7 cellular contexts compared by ENCODE assay signal in the genomic region with DNA sequence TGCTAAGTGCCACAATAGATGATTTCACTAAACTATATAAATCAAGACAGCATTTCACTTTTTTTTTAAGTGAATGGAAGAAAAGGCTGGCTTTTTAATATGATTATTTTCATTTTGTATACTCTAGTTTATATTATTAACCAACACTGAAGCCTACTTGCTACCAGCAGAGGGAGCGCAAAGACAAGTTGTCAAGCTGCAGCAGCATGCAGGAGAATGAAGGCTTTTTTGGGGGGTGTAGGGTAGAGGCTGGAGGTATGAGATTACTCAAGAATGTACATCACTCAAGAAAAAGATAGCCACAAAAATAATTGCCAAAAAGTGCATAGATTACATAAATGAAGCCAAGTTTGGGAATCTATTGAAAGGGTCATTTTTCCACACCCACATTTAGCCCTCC.
DNase-seq lines count a peak whose midpoint lies in the region; ATAC-seq and TF ChIP-seq lines count a peak whose summit lies in the region.

No MANE protein-coding gene starts in this region.

- no peak overlapping the region for H3K4me3 ChIP-seq in GM06990 (replicated peaks; ENCODE audit: low read depth, low read length)

- H3K36me3 Mint-ChIP-seq in MCF 10A (ENCODE audit: insufficient read depth, unreplicated experiment) (no peaks in the 10 kb centered on the region), neural crest cell (ENCODE audit: low read depth) (no peaks in the 10 kb centered on the region)
- H3K36me3 Mint-ChIP-seq in activated T-cell treated with anti-CD3 and anti-CD28 coated beads, Interleukin-2, amount 50 U/mL, for 4 hours (ENCODE audit: insufficient read depth): no peaks in the 10 kb centered on the region

- H3K27ac Mint-ChIP-seq in MCF 10A (ENCODE audit: low read depth, unreplicated experiment) (no peak overlapping the region), neural crest cell (ENCODE audit: unreplicated experiment) (no peak overlapping the region)

- no peaks in the 10 kb centered on the region for H3K36me3 ChIP-seq in GM06990 (ENCODE audit: control insufficient read depth, insufficient read depth, low read length)

- POLR2A ChIA-PET in MCF 10A (lab: Yijun Ruan, JAX): interaction anchor here (0.7 to 1.0 kb wide), 2 partner anchors 526 to 556 kb away, joined by 3 read pairs; no protein-coding TSS in a partner anchor

- in situ Hi-C loops in KBM-7 (cut with MboI; ENCODE audit: low pct_unique_long_range_greater_than_20kb, low sequenced_read_pairs): no loop called here

- H3K27me3 Mint-ChIP-seq in MCF 10A (ENCODE audit: insufficient read depth, unreplicated experiment) (peaks cover 19% of the 10 kb centered on the region), neural crest cell (ENCODE audit: low read depth) (peaks cover 7% of the 10 kb centered on the region)
- H3K27me3 Mint-ChIP-seq in activated T-cell treated with anti-CD3 and anti-CD28 coated beads, Interleukin-2, amount 50 U/mL, for 4 hours (ENCODE audit: low read depth): no peaks in the 10 kb centered on the region

- BruUV-seq in MCF 10A (replicated peaks; lab: Mats Ljungman, UMichigan): no TSS peak

- peak; percentile 64 for TF ChIP-seq CTCF in GM06990 (IDR thresholded peaks at IDR 0.05; ENCODE audit: insufficient read depth, low read length, poor library complexity, severe bottlenecking)
- TF ChIP-seq CTCF in MCF 10A (IDR thresholded peaks at IDR 0.05; ENCODE audit: unreplicated experiment): peak; percentile 48
- peak; percentile 77 for TF ChIP-seq CTCF in neural crest cell (conservative IDR thresholded peaks at IDR 0.05)

- intact Hi-C loops in MCF 10A (cut with micrococcal nuclease): loop anchor here (1.0 kb wide), 1 partner anchor 553 kb away; no protein-coding TSS in a partner anchor

- CTCF ChIA-PET in MCF 10A (lab: Yijun Ruan, JAX): interaction anchor here (0.5 to 4.4 kb wide), 14 partner anchors 8 to 1583 kb away, joined by 3 to 21 read pairs (median 4); partner anchors contain the start of gene FGF13

- no peaks in the 10 kb centered on the region for H3K27me3 ChIP-seq in GM06990 (replicated peaks; ENCODE audit: control insufficient read depth, insufficient read depth, low read length)

- H3K4me3 Mint-ChIP-seq in MCF 10A (ENCODE audit: unreplicated experiment) (no peak overlapping the region), neural crest cell (no peak overlapping the region)
- H3K4me3 Mint-ChIP-seq in activated T-cell treated with anti-CD3 and anti-CD28 coated beads, Interleukin-2, amount 50 U/mL, for 4 hours: no peak overlapping the region

- ATAC-seq in activated T-cell treated with anti-CD3 and anti-CD28 coated beads, Interleukin-2, amount 50 U/mL, for 4 hours: no peak

- H3K9me3 Mint-ChIP-seq in MCF 10A (ENCODE audit: unreplicated experiment) (no peaks in the 10 kb centered on the region), neural crest cell (peaks cover 4% of the 10 kb centered on the region)
- H3K9me3 Mint-ChIP-seq in activated T-cell treated with anti-CD3 and anti-CD28 coated beads, Interleukin-2, amount 50 U/mL, for 4 hours: no peaks in the 10 kb centered on the region

- no peak for DNase-seq in GM06990 (ENCODE audit: extremely low read depth, insufficient read length)
- peak; percentile 11 for DNase-seq in KBM-7
- DNase-seq in MCF 10A (ENCODE audit: unreplicated experiment): peak; percentile 43
- peak; percentile 30 for DNase-seq in neural crest cell (ENCODE audit: low read depth, low spot score)
- no peak for DNase-seq in activated T-cell treated with anti-CD3 and anti-CD28 coated beads, Interleukin-2, amount 50 U/mL, for 1 hour
- no peak for DNase-seq in HPDE6-E6E7 (ENCODE audit: extremely low spot score)
- no peak for DNase-seq in activated T-cell treated with anti-CD3 and anti-CD28 coated beads, Interleukin-2, amount 50 U/mL, for 4 hours

- no peaks in the 10 kb centered on the region for H3K4me1 Mint-ChIP-seq in MCF 10A (ENCODE audit: insufficient read depth, unreplicated experiment)
- no peaks in the 10 kb centered on the region for H3K4me1 Mint-ChIP-seq in neural crest cell
- H3K4me1 Mint-ChIP-seq in activated T-cell treated with anti-CD3 and anti-CD28 coated beads, Interleukin-2, amount 50 U/mL, for 4 hours (ENCODE audit: low read depth): no peaks in the 10 kb centered on the region

Comparison
In these comparisons a context has a peak if more than half of its experiments do, and no peak if none do; other contexts are left out.
1. DNase-seq: peak in KBM-7 (single experiment), MCF 10A (single experiment) and neural crest cell (single experiment); none in GM06990 (single experiment), activated T-cell treated with anti-CD3 and anti-CD28 coated beads, Interleukin-2, amount 50 U/mL, for 1 hour (single experiment), HPDE6-E6E7 (single experiment) and activated T-cell treated with anti-CD3 and anti-CD28 coated beads, Interleukin-2, amount 50 U/mL, for 4 hours (single experiment).
2. Peak in every context shown above with its lines, with median percentiles within 50 percentile points of each other: CTCF ChIP-seq.